In the genomic region with DNA sequence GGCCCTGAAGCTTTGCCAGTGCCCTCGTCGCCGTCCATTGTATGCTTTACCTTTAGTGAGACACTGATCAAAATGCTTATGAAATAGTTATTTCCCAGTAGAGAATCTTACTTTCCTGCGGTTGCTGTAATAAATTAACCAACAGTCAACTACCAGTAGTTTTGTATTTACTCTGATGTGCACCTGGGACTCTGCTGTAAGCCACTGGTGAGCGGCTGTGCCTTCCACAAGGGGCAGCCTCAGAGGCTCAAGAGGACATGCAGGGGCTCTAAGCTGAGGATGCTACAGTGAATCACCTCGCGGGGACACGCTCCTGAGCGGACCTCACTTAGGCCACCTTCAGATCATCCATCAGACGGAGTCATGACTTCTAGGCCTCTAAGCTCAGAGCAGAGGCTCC, we compare ENCODE assay signal across 13 cellular contexts.
DNase-seq lines count a peak whose midpoint lies in the region; ATAC-seq and TF ChIP-seq lines count a peak whose summit lies in the region.
"Had no signal": no experiment of that assay in that cellular context is flagged by ENCODE, and none has a peak within 500 bp of the region (broad histone marks: within the 10 kb centered on the region; RNA-seq: fewer than 3 reads in every experiment).

No MANE protein-coding gene starts in this region.

- DNase-seq in NCI-H82 (lab: John Stamatoyannopoulos, UW) (peak; percentile 17), NCI-H82 treated with DMSO at 0.1 percent for 48 hours (lab: John Stamatoyannopoulos, UW; ENCODE audit: unreplicated experiment) (no peak), ureter (ENCODE audit: low spot score) (peak; percentile 20), GM10248 (ENCODE audit: extremely low spot score) (no peak)
- no peak for DNase-seq in activated CD4-positive, alpha-beta T cell treated with anti-CD3 and anti-CD28 coated beads, Interleukin-2, amount 10 ng/mL, durations not matched to agents 24 days and 14 days
- DNase-seq in stimulated activated CD4-positive, alpha-beta T cell treated with anti-CD3 and anti-CD28 coated beads, Interleukin-4, amount 100 ng/mL, for 4 hours, result no peak
- DNase-seq: DMS153, KG1, PC-3 had no signal

- ATAC-seq in HG02798 (IDR thresholded peaks at IDR 0.05; ENCODE audit: poor library complexity, unreplicated experiment) (peak; percentile 70), HG03571 (IDR thresholded peaks at IDR 0.05; ENCODE audit: unreplicated experiment) (peak; percentile 67)

- H3K27ac Mint-ChIP-seq in activated CD4-positive, alpha-beta T cell treated with anti-CD3 and anti-CD28 coated beads, Interleukin-2, amount 10 ng/mL, durations not matched to agents 24 days and 14 days, result no peak overlapping the region
- H3K27ac Mint-ChIP-seq: activated naive CD8-positive, alpha-beta T cell; T-helper 1 cell treated with Interleukin-12 subunit alpha and Interleukin-12 subunit beta and Interleukin-4 antibody, amounts not matched to agents 30 μg/mL and 1 μg/mL, for 36 hours had no signal

- no peak overlapping the region for H3K4me3 Mint-ChIP-seq in activated CD4-positive, alpha-beta T cell treated with anti-CD3 and anti-CD28 coated beads, Interleukin-2, amount 10 ng/mL, durations not matched to agents 24 days and 14 days
- H3K4me3 Mint-ChIP-seq: activated naive CD8-positive, alpha-beta T cell; T-helper 1 cell treated with Interleukin-12 subunit alpha and Interleukin-12 subunit beta and Interleukin-4 antibody, amounts not matched to agents 30 μg/mL and 1 μg/mL, for 36 hours had no signal

- peaks cover 14% of the 10 kb centered on the region for H3K27me3 Mint-ChIP-seq in activated CD4-positive, alpha-beta T cell treated with anti-CD3 and anti-CD28 coated beads, Interleukin-2, amount 10 ng/mL, durations not matched to agents 24 days and 14 days

- H3K4me1 Mint-ChIP-seq in activated CD4-positive, alpha-beta T cell treated with anti-CD3 and anti-CD28 coated beads, Interleukin-2, amount 10 ng/mL, durations not matched to agents 24 days and 14 days, result peaks cover 3% of the 10 kb centered on the region

- intact Hi-C loops in activated CD4-positive, alpha-beta T cell treated with anti-CD3 and anti-CD28 coated beads, Interleukin-2, amount 10 ng/mL, durations not matched to agents 24 days and 14 days (cut with micrococcal nuclease), result no loop called here

- no peaks in the 10 kb centered on the region for H3K9me3 Mint-ChIP-seq in activated CD4-positive, alpha-beta T cell treated with anti-CD3 and anti-CD28 coated beads, Interleukin-2, amount 10 ng/mL, durations not matched to agents 24 days and 14 days
- H3K9me3 Mint-ChIP-seq: T-helper 1 cell treated with Interleukin-12 subunit alpha and Interleukin-12 subunit beta and Interleukin-4 antibody, amounts not matched to agents 30 μg/mL and 1 μg/mL, for 36 hours had no signal

- no peak for TF ChIP-seq CTCF in GM10248 (IDR thresholded peaks at IDR 0.05; ENCODE audit: control extremely low read depth, extremely low read depth, low read depth, missing control alignments)

- CTCF ChIA-PET in GM10248 (lab: Yijun Ruan, JAX), result interaction anchor here (1.8 to 2.3 kb wide), 2 partner anchors 15 to 64 kb away, joined by 6 to 11 read pairs; no protein-coding TSS in a partner anchor

- H3K36me3 Mint-ChIP-seq in activated CD4-positive, alpha-beta T cell treated with anti-CD3 and anti-CD28 coated beads, Interleukin-2, amount 10 ng/mL, durations not matched to agents 24 days and 14 days (ENCODE audit: low read depth), result no peaks in the 10 kb centered on the region
- H3K36me3 Mint-ChIP-seq: activated naive CD8-positive, alpha-beta T cell had no signal

- POLR2A ChIA-PET in GM10248 (lab: Yijun Ruan, JAX), result no interaction called here

Comparison
In these comparisons a context has a peak if more than half of its experiments do, and no peak if none do; other contexts are left out.
1. DNase-seq: peak in NCI-H82 (single experiment) and ureter (single experiment); none in NCI-H82 treated with DMSO at 0.1 percent for 48 hours (single experiment), activated CD4-positive, alpha-beta T cell treated with anti-CD3 and anti-CD28 coated beads, Interleukin-2, amount 10 ng/mL, durations not matched to agents 24 days and 14 days (single experiment), stimulated activated CD4-positive, alpha-beta T cell treated with anti-CD3 and anti-CD28 coated beads, Interleukin-4, amount 100 ng/mL, for 4 hours (0 of 2) and GM10248 (single experiment).